8 cellular contexts compared by ENCODE assay signal in the genomic region with DNA sequence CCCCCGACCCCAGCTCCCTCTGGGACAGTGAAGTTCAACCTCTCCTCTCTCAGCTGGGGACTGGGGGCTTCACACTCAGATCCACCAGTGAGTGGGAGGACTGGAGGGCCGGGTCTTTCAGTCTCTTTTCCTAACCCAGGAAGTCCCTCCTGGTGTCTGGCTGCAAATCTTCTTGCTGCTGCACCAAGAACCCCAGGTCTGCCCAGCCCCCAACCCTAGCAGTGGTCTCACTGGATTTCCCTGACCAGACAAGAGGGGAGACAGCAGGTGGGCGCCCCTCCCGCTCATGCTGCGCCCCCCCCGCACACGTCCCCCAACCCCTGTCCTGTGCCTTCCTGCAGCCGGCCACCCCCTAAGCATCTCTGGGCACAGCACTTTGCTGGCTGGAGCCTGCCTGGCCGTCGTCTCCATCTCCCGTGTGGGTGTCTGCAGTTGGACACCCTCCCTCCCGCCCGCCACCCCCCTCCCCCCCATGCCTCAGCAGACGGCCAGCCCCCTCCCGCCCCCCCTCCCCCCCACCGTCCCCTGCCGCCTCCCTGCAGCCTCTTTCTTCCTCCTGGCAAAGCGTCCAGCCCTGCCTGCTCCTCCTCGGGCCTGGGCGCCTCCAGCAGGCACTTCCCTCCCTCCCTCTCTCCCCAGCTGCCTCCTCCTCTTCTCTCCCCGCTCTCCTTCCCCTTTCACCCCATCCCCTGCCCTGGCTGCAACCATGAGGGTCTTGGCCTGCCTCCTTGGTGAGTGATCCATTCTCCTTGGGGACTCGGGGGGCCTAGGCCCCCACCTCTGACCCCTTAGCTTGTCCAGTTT. TPM values are rescaled to one million over a fixed set of nuclear protein-coding genes. Genes with fewer than 3 reads are reported as not detected.
A peak's percentile ranks its signal among the peaks of the same experiment; 100 is the strongest.
DNase-seq lines count a peak whose midpoint lies in the region; ATAC-seq and TF ChIP-seq lines count a peak whose summit lies in the region.

A gene (plus strand): TSS at position 553 of the 804 bp plus-strand sequence. CDS start 154 bp downstream, at position 707.

- H3K4me3 ChIP-seq in ACC112 (ENCODE audit: low read depth, low read length) (peak within 1 kb of the TSS; percentile 83), HUES64 (ENCODE audit: low read length) (peak within 1 kb of the TSS; percentile 45), vagina (peak within 1 kb of the TSS; percentile 30 to 35)

- H3K9me3 Mint-ChIP-seq in memory B cell, result no peaks in the 10 kb centered on the region

- peaks cover 30% of the 10 kb centered on the region for H3K4me1 ChIP-seq in ACC112 (ENCODE audit: control insufficient read depth, insufficient read depth, low read length, unreplicated experiment)
- H3K4me1 ChIP-seq in HUES64 (ENCODE audit: insufficient read depth, low read length), result peaks cover 24% of the 10 kb centered on the region
- H3K4me1 ChIP-seq in vagina, result peaks cover 88% of the 10 kb centered on the region

- peak within 1 kb of the TSS; percentile 56; the same call in 1 of the 2 replicates for H3K9ac ChIP-seq in HUES64 (ENCODE audit: low read depth, low read length)

- intact Hi-C loops in vagina (cut with DNase I), result no loop called here

- WGBS in HUES64, result 3% methylated on average over 15 of the region's 22 CpGs

- H3K36me3 ChIP-seq in ACC112 (ENCODE audit: insufficient read depth, low read length) (no peaks in the 10 kb centered on the region), HUES64 (ENCODE audit: insufficient read depth, low read length) (no peaks in the 10 kb centered on the region), vagina (no peaks in the 10 kb centered on the region)

- no peak within 1 kb of the TSS for H2AFZ ChIP-seq in ACC112 (ENCODE audit: low read length, unreplicated experiment)

- peaks cover 5% of the 10 kb centered on the region for H3K79me2 ChIP-seq in ACC112 (ENCODE audit: control insufficient read depth, insufficient read depth, low read length, unreplicated experiment)

- no peak for TF ChIP-seq POLR2A in vagina (IDR thresholded peaks at IDR 0.05)

- no peaks in the 10 kb centered on the region for H3K36me3 Mint-ChIP-seq in memory B cell

- H3K27ac ChIP-seq in ACC112 (ENCODE audit: low read depth, low read length) (peak within 1 kb of the TSS; percentile 87), HUES64 (ENCODE audit: low read depth, low read length) (peak within 1 kb of the TSS; percentile 65), caudate nucleus (ENCODE audit: low read depth, low read length) (peak within 1 kb of the TSS; percentile 64), vagina (peak within 1 kb of the TSS; percentile 95)

- no peak within 1 kb of the TSS for H3K4me3 Mint-ChIP-seq in memory B cell

- peak in 3 of 61 donors; percentile 6 to 34 (median 21) for DNase-seq in caudate nucleus (lab: John Stamatoyannopoulos, UW)
- no peak for DNase-seq in memory B cell (ENCODE audit: low spot score in 2 of 2)
- no peak for DNase-seq in vagina (ENCODE audit: extremely low spot score in 2 of 2)
- no peak for DNase-seq in stimulated activated CD4-positive, alpha-beta T cell treated with anti-CD3 and anti-CD28 coated beads, Interleukin-4, amount 100 ng/mL, for 24 hours
- DNase-seq in NK-92 treated with Interleukin-12 subunit alpha and Interleukin-12 subunit beta, amount 100 ng/mL, for 24 hours (lab: John Stamatoyannopoulos, UW), result no peak
- no peak for DNase-seq in AML-193 (lab: John Stamatoyannopoulos, UW)

- H3K9me3 ChIP-seq in HUES64 (ENCODE audit: insufficient read depth, low read depth, low read length), result no peaks in the 10 kb centered on the region
- H3K9me3 ChIP-seq in vagina, result no peaks in the 10 kb centered on the region

- H3K27me3 Mint-ChIP-seq in memory B cell, result peaks cover 8% of the 10 kb centered on the region

- H3K4me1 Mint-ChIP-seq in memory B cell, result peaks cover 7% of the 10 kb centered on the region

- peak within 1 kb of the TSS; percentile 67 for H3K27ac Mint-ChIP-seq in memory B cell

- no peak for TF ChIP-seq CTCF in vagina (IDR thresholded peaks at IDR 0.05)

- ATAC-seq in memory B cell (ENCODE audit: low read depth), result no peak

- no peaks in the 10 kb centered on the region for H3K27me3 ChIP-seq in ACC112 (ENCODE audit: insufficient read depth, low read length)
- H3K27me3 ChIP-seq in HUES64 (ENCODE audit: insufficient read depth, low read length), result no peaks in the 10 kb centered on the region
- no peaks in the 10 kb centered on the region for H3K27me3 ChIP-seq in vagina

RNA-seq across cellular contexts. Expression of the gene that starts here (rescaled TPM):
- polyA plus RNA-seq in HUES64 (2013, experiment 1 of 2), result 0.65 TPM
- polyA plus RNA-seq in HUES64 (2013, experiment 2 of 2), result 1.0 TPM
- 13.5 TPM for total RNA-seq in vagina

Comparison
In these comparisons a context has a peak if more than half of its experiments do, and no peak if none do; other contexts are left out.
1. H3K4me3 ChIP-seq: peak in every context shown above with its lines; median percentile 83 in ACC112; 45 in HUES64; 32 in vagina.